ENCODE assay signal across 21 cellular contexts in genomic region chr4:122766950-122767349, GRCh38. TPM values are rescaled to one million over a fixed set of nuclear protein-coding genes. Genes with fewer than 3 reads are reported as not detected.
DNase-seq lines count a peak whose midpoint lies in the region; ATAC-seq, FAIRE-seq and TF ChIP-seq lines count a peak whose summit lies in the region.
"Had no signal": no experiment of that assay in that cellular context is flagged by ENCODE, and none has a peak within 500 bp of the region (broad histone marks: within the 10 kb centered on the region; RNA-seq: fewer than 3 reads in every experiment).

No MANE protein-coding gene starts in this region.

- DNase-seq in mammary epithelial cell, result no peak
- no peak for DNase-seq in breast epithelium (ENCODE audit: low spot score in 2 of 2)
- DNase-seq in K562 (ENCODE audit: extremely low read depth in 1 of 4, low spot score in 3 of 4), result peak in 3 of 4 experiments; percentile 24 to 83 (median 49)
- peak; percentile 74 for DNase-seq in HepG2 (ENCODE audit: low spot score)
- DNase-seq in stimulated activated naive B cell treated with anti-CD40 and anti-IgM and Interleukin-4, amounts not matched to agents 10 μg/mL and 1 μg/mL and 100 μg/mL, for 72 hours, result no peak
- DNase-seq in NK-92 treated with Interleukin-12 subunit alpha and Interleukin-12 subunit beta, amount 100 ng/mL, for 24 hours (lab: John Stamatoyannopoulos, UW), result no peak
- no peak for DNase-seq in amygdala (lab: John Stamatoyannopoulos, UW)
- DNase-seq: 8988T; CD4-positive, CD25-positive, alpha-beta regulatory T cell; COR-L47; HCEC 1CT; NCI-H1092; NCI-H1436 treated with DMSO at 0.1 percent for 48 hours; NCI-H2029; NCI-H345; NCI-H524 treated with DMSO at 0.1 percent for 48 hours; PC-3; SJCRH30 had no signal

- no peaks in the 10 kb centered on the region for H3K9me3 ChIP-seq in mammary epithelial cell (replicated peaks; ENCODE audit: insufficient read depth, low read length)
- no peaks in the 10 kb centered on the region for H3K9me3 ChIP-seq in breast epithelium
- H3K9me3 ChIP-seq in K562 (replicated peaks; ENCODE audit: control insufficient read depth, insufficient read depth, low read depth, low read length), result no peaks in the 10 kb centered on the region
- no peaks in the 10 kb centered on the region for H3K9me3 ChIP-seq in HepG2 (ENCODE audit: low read length)
- H3K9me3 ChIP-seq: SJCRH30 had no signal

- POLR2A ChIA-PET in K562 (lab: Yijun Ruan, JAX), result interaction anchor here (0.7 to 4.5 kb wide), 3 partner anchors 10 to 156 kb away, joined by 3 to 13 read pairs (median 4); partner anchors contain the start of gene NUDT6
- POLR2A ChIA-PET in HepG2 (lab: Yijun Ruan, JAX), result no interaction called here

- peak overlapping the region; percentile 28 for H3K27ac Mint-ChIP-seq in stimulated activated naive B cell treated with anti-CD40 and anti-IgM and Interleukin-4, amounts not matched to agents 10 μg/mL and 1 μg/mL and 100 μg/mL, for 72 hours
- H3K27ac Mint-ChIP-seq: B cell; CD4-positive, CD25-positive, alpha-beta regulatory T cell had no signal

- FAIRE-seq in K562 (lab: Jason Lieb, UNC) (peak; percentile 87), HepG2 (lab: Jason Lieb, UNC) (peak; percentile 12)
- FAIRE-seq: G401.6 had no signal

- peaks cover 11 to 21% of the 10 kb centered on the region in 2 donors for H3K4me1 Mint-ChIP-seq in stimulated activated naive B cell treated with anti-CD40 and anti-IgM and Interleukin-4, amounts not matched to agents 10 μg/mL and 1 μg/mL and 100 μg/mL, for 72 hours

- H3K27ac ChIP-seq in mammary epithelial cell (ENCODE audit: insufficient read depth, low read depth, low read length), result no peak overlapping the region
- no peak overlapping the region for H3K27ac ChIP-seq in breast epithelium
- peak overlapping the region; percentile 63 for H3K27ac ChIP-seq in K562 (ENCODE audit: extremely low read depth, low read depth, low read length)
- peak overlapping the region; percentile 54 for H3K27ac ChIP-seq in HepG2 (ENCODE audit: extremely low read length, insufficient read depth, low read length)
- H3K27ac ChIP-seq: SJCRH30 had no signal

- peak; percentile 72 for ATAC-seq in K562
- ATAC-seq in HepG2, result peak; percentile 99
- no peak for ATAC-seq in stimulated activated naive B cell treated with anti-CD40 and anti-IgM and Interleukin-4, amounts not matched to agents 10 μg/mL and 1 μg/mL and 100 μg/mL, for 72 hours (replicated peaks)
- ATAC-seq in HG02852 (IDR thresholded peaks at IDR 0.05; ENCODE audit: unreplicated experiment), result no peak
- ATAC-seq: PC-3 had no signal

- H3K36me3 ChIP-seq in mammary epithelial cell (ENCODE audit: insufficient read depth, low read length), result no peaks in the 10 kb centered on the region
- no peaks in the 10 kb centered on the region for H3K36me3 ChIP-seq in breast epithelium
- no peaks in the 10 kb centered on the region for H3K36me3 ChIP-seq in K562 (ENCODE audit: control insufficient read depth, insufficient read depth, low read length)
- H3K36me3 ChIP-seq in HepG2 (replicated peaks in 1 of 2; ENCODE audit: control insufficient read depth in 1 of 2, insufficient read depth in 2 of 2, low read length in 2 of 2), result no peaks in the 10 kb centered on the region
- H3K36me3 ChIP-seq: SJCRH30 had no signal

- TF ChIP-seq CTCF in mammary epithelial cell (conservative IDR thresholded peaks at IDR 0.05 in 1 of 2, IDR thresholded peaks at IDR 0.05 in 1 of 2; ENCODE audit: extremely low read depth in 1 of 2, insufficient read depth in 1 of 2, low read depth in 1 of 2, low read length in 2 of 2) (no peak), breast epithelium (IDR thresholded peaks at IDR 0.05) (no peak), K562 (IDR thresholded peaks at IDR 0.05 in 2 of 3, conservative IDR thresholded peaks at IDR 0.05 in 1 of 3; ENCODE audit: insufficient read depth in 2 of 3, low read depth in 1 of 3, low read length in 3 of 3) (no peak), HepG2 (CRISPR knock-in tag; IDR thresholded peaks at IDR 0.05) (no peak)

- CTCF ChIA-PET in mammary epithelial cell (lab: Charles Lee; ENCODE audit: low non-redundant PET), result no interaction called here
- CTCF ChIA-PET in K562 (lab: Yijun Ruan, JAX; ENCODE audit: low intra/inter-chr PET ratio), result interaction anchor here (0.6 kb wide), 1 partner anchor 8 kb away, joined by 4 read pairs; no protein-coding TSS in a partner anchor
- CTCF ChIA-PET in HepG2 (lab: Yijun Ruan, JAX; ENCODE audit: low intra/inter-chr PET ratio, low total read pairs), result no interaction called here

- H3K36me3 Mint-ChIP-seq in stimulated activated naive B cell treated with anti-CD40 and anti-IgM and Interleukin-4, amounts not matched to agents 10 μg/mL and 1 μg/mL and 100 μg/mL, for 72 hours, result no peaks in the 10 kb centered on the region
- H3K36me3 Mint-ChIP-seq: CD4-positive, CD25-positive, alpha-beta regulatory T cell had no signal

- H3K27me3 Mint-ChIP-seq in stimulated activated naive B cell treated with anti-CD40 and anti-IgM and Interleukin-4, amounts not matched to agents 10 μg/mL and 1 μg/mL and 100 μg/mL, for 72 hours, result peaks cover 0 to 4% of the 10 kb centered on the region in 2 donors

- in situ Hi-C loops in mammary epithelial cell (cut with MboI; ENCODE audit: low sequenced_read_pairs in 2 of 2), result loop anchor here in 1 of 2 donors (10.0 kb wide), 1 partner anchor 58 kb away; the partner anchor contains the start of gene FGF2
- in situ Hi-C loops in K562 (cut with MboI), result no loop called here
- in situ Hi-C loops in HepG2 (cut with HindIII; ENCODE audit: extremely low pct_ligation_motif_present, low pct_unique_long_range_greater_than_20kb), result loop anchor here (25.0 kb wide), 1 partner anchor 1345 kb away; no protein-coding TSS in a partner anchor

- peak; percentile 73; the same call in 1 of the 2 replicates for TF ChIP-seq EP300 in K562 (IDR thresholded peaks at IDR 0.05; ENCODE audit: low read length)
- peak in 1 of 2 experiments; percentile 86; a peak in 2 of 4 replicates for TF ChIP-seq EP300 in HepG2 (IDR thresholded peaks at IDR 0.05; ENCODE audit: low read depth in 2 of 2, low read length in 2 of 2)
- TF ChIP-seq EP300 in HepG2 (CRISPR knock-in tag; IDR thresholded peaks at IDR 0.05; ENCODE audit: borderline replicate concordance), result peak; percentile 71; the same call in 1 of the 2 replicates

- no peaks in the 10 kb centered on the region for H4K20me1 ChIP-seq in mammary epithelial cell (ENCODE audit: insufficient read depth, low read length)
- no peaks in the 10 kb centered on the region for H4K20me1 ChIP-seq in K562 (replicated peaks; ENCODE audit: control insufficient read depth, insufficient read depth, low read length)
- H4K20me1 ChIP-seq in HepG2 (ENCODE audit: insufficient read depth, low read length), result no peaks in the 10 kb centered on the region

- H3K4me1 ChIP-seq in mammary epithelial cell (ENCODE audit: insufficient read depth, low read length), result peaks cover 23% of the 10 kb centered on the region
- no peaks in the 10 kb centered on the region for H3K4me1 ChIP-seq in breast epithelium
- H3K4me1 ChIP-seq in K562 (replicated peaks in 1 of 2; ENCODE audit: control insufficient read depth in 2 of 2, insufficient read depth in 2 of 2, low read length in 2 of 2), result peaks cover 10 to 42% of the 10 kb centered on the region in 2 experiments; a peak in 3 of 5 replicates
- H3K4me1 ChIP-seq in HepG2 (ENCODE audit: insufficient read depth, low read length), result peaks cover 65% of the 10 kb centered on the region
- H3K4me1 ChIP-seq: SJCRH30 had no signal

- TF ChIP-seq POLR2A in breast epithelium (IDR thresholded peaks at IDR 0.05) (no peak), K562 (conservative IDR thresholded peaks at IDR 0.05) (no peak), HepG2 (IDR thresholded peaks at IDR 0.05; ENCODE audit: insufficient read depth in 1 of 2, low read depth in 2 of 2, low read length in 2 of 2) (no peak)

- no peak overlapping the region for H3K4me2 ChIP-seq in mammary epithelial cell (ENCODE audit: insufficient read depth, low read depth, low read length)
- H3K4me2 ChIP-seq in K562 (ENCODE audit: insufficient read depth, low read length), result peak overlapping the region; percentile 25
- peak overlapping the region; percentile 57 for H3K4me2 ChIP-seq in HepG2 (ENCODE audit: low read depth, low read length)

- TF ChIP-seq RAD21 in K562 (CRISPR knock-in tag; conservative IDR thresholded peaks at IDR 0.05 in 1 of 2, IDR thresholded peaks at IDR 0.05 in 1 of 2), result no peak
- no peak for TF ChIP-seq RAD21 in HepG2 (CRISPR knock-in tag; IDR thresholded peaks at IDR 0.05)

- dilution Hi-C loops in mammary epithelial cell (cut with HindIII; ENCODE audit: low sequenced_read_pairs), result loop anchor here (25.0 kb wide), 1 partner anchor 145 kb away; the partner anchor contains the start of gene NUDT6

- no peaks in the 10 kb centered on the region for H3K9me3 Mint-ChIP-seq in stimulated activated naive B cell treated with anti-CD40 and anti-IgM and Interleukin-4, amounts not matched to agents 10 μg/mL and 1 μg/mL and 100 μg/mL, for 72 hours
- H3K9me3 Mint-ChIP-seq: CD4-positive, CD25-positive, alpha-beta regulatory T cell had no signal

- 84% methylated on average over 2 of the region's 2 CpGs for WGBS in mammary epithelial cell (ENCODE audit: low coverage, missing lambda C conversion rate)
- 0% methylated on average over 2 of the region's 2 CpGs for WGBS in K562 (ENCODE audit: insufficient coverage, low coverage, missing lambda C conversion rate)
- 0% methylated on average over 2 of the region's 2 CpGs for WGBS in HepG2 (ENCODE audit: low lambda C conversion rate)

- intact Hi-C loops in mammary epithelial cell (cut with micrococcal nuclease) (no loop called here), breast epithelium (cut with DNase I; ENCODE audit: low total_unique reads) (loop anchor here (10.0 kb wide), 1 partner anchor 612 kb away; the partner anchor contains the start of gene BLTP1), K562 (cut with micrococcal nuclease) (no loop called here), HepG2 (cut with micrococcal nuclease; ENCODE audit: unreplicated experiment) (loop anchor here (10.0 kb wide), 1 partner anchor 298 kb away; no protein-coding TSS in a partner anchor)

- H3K4me3 Mint-ChIP-seq in stimulated activated naive B cell treated with anti-CD40 and anti-IgM and Interleukin-4, amounts not matched to agents 10 μg/mL and 1 μg/mL and 100 μg/mL, for 72 hours, result no peak overlapping the region
- H3K4me3 Mint-ChIP-seq: B cell; CD4-positive, CD25-positive, alpha-beta regulatory T cell had no signal

- no peaks in the 10 kb centered on the region for H3K9me1 ChIP-seq in K562 (ENCODE audit: control insufficient read depth, insufficient read depth, low read length)

- H3K27me3 ChIP-seq in mammary epithelial cell (ENCODE audit: insufficient read depth, low read length), result no peaks in the 10 kb centered on the region
- no peaks in the 10 kb centered on the region for H3K27me3 ChIP-seq in breast epithelium
- no peaks in the 10 kb centered on the region for H3K27me3 ChIP-seq in K562 (ENCODE audit: control insufficient read depth in 2 of 2, insufficient read depth in 2 of 2, low read length in 2 of 2)
- no peaks in the 10 kb centered on the region for H3K27me3 ChIP-seq in HepG2 (ENCODE audit: control insufficient read depth in 1 of 2, insufficient read depth in 2 of 2, low read length in 2 of 2)
- H3K27me3 ChIP-seq: SJCRH30 had no signal

- H3K9ac ChIP-seq in mammary epithelial cell (ENCODE audit: insufficient read depth, low read length) (no peak overlapping the region), K562 (ENCODE audit: insufficient read depth in 1 of 2, low read depth in 2 of 2, low read length in 2 of 2) (peak overlapping the region; percentile 4 to 23; a peak in 2 of 4 replicates), HepG2 (ENCODE audit: insufficient read depth, low read depth, low read length) (no peak overlapping the region)

- H2AFZ ChIP-seq in mammary epithelial cell (ENCODE audit: low read depth, low read length) (peak overlapping the region; percentile 17), K562 (ENCODE audit: low read depth, low read length) (peak overlapping the region; percentile 63), HepG2 (ENCODE audit: low read length) (no peak overlapping the region)

- no TSS peak for BruUV-seq in mammary epithelial cell (replicated peaks; lab: Mats Ljungman, UMichigan)
- BruUV-seq in K562 (replicated peaks; lab: Mats Ljungman, UMichigan), result no TSS peak
- no TSS peak for BruUV-seq in HepG2 (replicated peaks; lab: Mats Ljungman, UMichigan)

- no peak overlapping the region for H3K4me3 ChIP-seq in mammary epithelial cell (replicated peaks in 1 of 3; ENCODE audit: insufficient read depth in 1 of 3, low read depth in 2 of 3, low read length in 3 of 3)
- no peak overlapping the region for H3K4me3 ChIP-seq in breast epithelium
- H3K4me3 ChIP-seq in K562, result no peak overlapping the region
- no peak overlapping the region for H3K4me3 ChIP-seq in HepG2 (replicated peaks in 1 of 3; ENCODE audit: insufficient read depth in 1 of 3, low read depth in 2 of 3, low read length in 3 of 3)
- H3K4me3 ChIP-seq: SJCRH30 had no signal

- H3K79me2 ChIP-seq in mammary epithelial cell (ENCODE audit: insufficient read depth, low read length), result no peaks in the 10 kb centered on the region
- no peaks in the 10 kb centered on the region for H3K79me2 ChIP-seq in K562 (ENCODE audit: control insufficient read depth, insufficient read depth, low read length)
- H3K79me2 ChIP-seq in HepG2 (ENCODE audit: insufficient read depth, low read length), result no peaks in the 10 kb centered on the region

RNA-seq across cellular contexts. Expression of gene BBS12, which starts 34.4 kb away (rescaled TPM):
- total RNA-seq in mammary epithelial cell (10 to 100 TPM in 1 of 2 donors, 1 to 10 TPM in 1; 4.3 to 13.0 TPM), breast epithelium (10 to 100 TPM in 1 of 3 donors, 1 to 10 TPM in 2; 2.7 to 15.2 (median 5.6) TPM), K562 (2014; rRNA removed) (2.7 and 2.9 TPM in 2 replicates), K562 (2014; rRNA removed; fragmentation: Illumina TruSeq; extraction: Trizol) (4.4 and 4.8 TPM in 2 replicates), K562 (2015; rRNA removed; fragmentation: Illumina TruSeq; extraction: Trizol) (5.3 and 5.5 TPM in 2 replicates), K562 (2021) (3.0 and 3.1 TPM in 2 replicates), HepG2 (2016; rRNA removed; fragmentation: Illumina TruSeq; extraction: Trizol) (1.7 and 2.1 TPM in 2 replicates)
- polyA plus RNA-seq in mammary epithelial cell (2.6 TPM), K562 (2011; rRNA removed) (2.5 and 2.8 TPM in 2 replicates), K562 (2014; fragmentation: Illumina TruSeq; extraction: Trizol) (3.3 and 3.5 TPM in 2 replicates), K562 (2014; fragmentation: Nextera tagmentation; extraction: Ambion mirVana) (1 to 10 TPM; 5.1 to 6.5 TPM), K562 (2014; rRNA removed) (2.1 and 3.2 TPM in 2 replicates), HepG2 (2011; rRNA removed) (0.29 and 0.32 TPM in 2 replicates)
- 1.0 TPM for polyA minus RNA-seq in mammary epithelial cell
- 2.4 and 7.3 TPM in 2 replicates for total RNA-seq in K562 (2011; cell fraction: chromatin; rRNA removed; ENCODE audit: low replicate concordance)
- 1.8 and 2.3 TPM in 2 replicates for total RNA-seq in K562 (2011; cell fraction: nucleolus; rRNA removed)
- 2.2 and 3.2 TPM in 2 replicates for total RNA-seq in K562 (2011; cell fraction: nucleoplasm; rRNA removed)
- polyA plus RNA-seq in K562 (2011; cell fraction: cytosol; rRNA removed), result 1.1 and 1.5 TPM in 2 replicates
- 1.0 and 2.5 TPM in 2 replicates for polyA plus RNA-seq in K562 (2011; cell fraction: nucleus; rRNA removed)
- 3.3 and 5.8 TPM in 2 replicates for polyA plus RNA-seq in K562 (2012)
- 4.7 and 5.5 TPM in 2 replicates for polyA minus RNA-seq in K562 (2011; rRNA and poly(A)+ RNA removed)
- polyA minus RNA-seq in K562 (2011; cell fraction: cytosol; rRNA and poly(A)+ RNA removed), result 2.0 and 2.6 TPM in 2 replicates
- polyA minus RNA-seq in K562 (2011; cell fraction: nucleus; rRNA and poly(A)+ RNA removed), result 3.2 and 8.6 TPM in 2 replicates
- 0.18 and 0.20 TPM in 2 replicates for total RNA-seq in HepG2 (2016; cell fraction: cytosol; rRNA removed; fragmentation: Illumina TruSeq; extraction: Trizol; ENCODE audit: low read depth)
- total RNA-seq in HepG2 (2016; cell fraction: insoluble cytoplasmic fraction; rRNA removed; fragmentation: Illumina TruSeq; extraction: Trizol), result 1.5 and 2.4 TPM in 2 replicates
- 0.90 TPM in 2 replicates for total RNA-seq in HepG2 (2016; cell fraction: membrane; rRNA removed; fragmentation: Illumina TruSeq; extraction: Trizol)
- 1.0 and 1.2 TPM in 2 replicates for total RNA-seq in HepG2 (2016; cell fraction: nucleus; rRNA removed; fragmentation: Illumina TruSeq; extraction: Trizol)
- 0.17 and 0.35 TPM in 2 replicates for polyA plus RNA-seq in HepG2 (2011; cell fraction: cytosol; rRNA removed)
- polyA plus RNA-seq in HepG2 (2011; cell fraction: nucleus; rRNA removed), result 0.18 and 0.29 TPM in 2 replicates
- 1.0 and 1.5 TPM in 2 replicates for polyA plus RNA-seq in HepG2 (2012)
- polyA plus RNA-seq in HepG2 (2016; cell fraction: cytosol; fragmentation: Illumina TruSeq; extraction: Trizol; ENCODE audit: low read depth), result 0.08 and 0.09 TPM in 2 replicates
- polyA plus RNA-seq in HepG2 (2016; cell fraction: insoluble cytoplasmic fraction; fragmentation: Illumina TruSeq; extraction: Trizol; ENCODE audit: low read depth), result 1.3 and 1.6 TPM in 2 replicates
- 0.26 and 0.31 TPM in 2 replicates for polyA plus RNA-seq in HepG2 (2016; cell fraction: membrane; fragmentation: Illumina TruSeq; extraction: Trizol; ENCODE audit: low read depth)
- 0.57 and 1.1 TPM in 2 replicates for polyA plus RNA-seq in HepG2 (2016; cell fraction: nucleus; fragmentation: Illumina TruSeq; extraction: Trizol; ENCODE audit: insufficient read depth, low read depth)
- polyA minus RNA-seq in HepG2 (2011; rRNA and poly(A)+ RNA removed; ENCODE audit: low replicate concordance), result 0.24 and 0.77 TPM in 2 replicates
- polyA minus RNA-seq in HepG2 (2011; cell fraction: cytosol; rRNA and poly(A)+ RNA removed), result 0.79 and 0.89 TPM in 2 replicates
- polyA minus RNA-seq in HepG2 (2011; cell fraction: nucleus; rRNA and poly(A)+ RNA removed), result 2.3 and 4.0 TPM in 2 replicates

RNA-seq across cellular contexts. Expression of gene FGF2, which starts 59.7 kb away (rescaled TPM):
- 10 to 100 TPM; 17.3 to 30.6 TPM for total RNA-seq in mammary epithelial cell
- polyA plus RNA-seq in mammary epithelial cell, result 3.7 TPM
- 7.7 TPM for polyA minus RNA-seq in mammary epithelial cell
- 10 to 100 TPM; 21.6 to 53.6 (median 33.0) TPM for total RNA-seq in breast epithelium
- 4.9 and 13.3 TPM in 2 replicates for total RNA-seq in K562 (2011; cell fraction: chromatin; rRNA removed; ENCODE audit: low replicate concordance)
- total RNA-seq in K562 (2011; cell fraction: nucleolus; rRNA removed), result 2.0 and 3.2 TPM in 2 replicates
- total RNA-seq in K562 (2011; cell fraction: nucleoplasm; rRNA removed), result 8.3 and 20.0 TPM in 2 replicates
- 5.1 and 7.2 TPM in 2 replicates for total RNA-seq in K562 (2014; rRNA removed)
- 11.9 and 13.5 TPM in 2 replicates for total RNA-seq in K562 (2014; rRNA removed; fragmentation: Illumina TruSeq; extraction: Trizol)
- total RNA-seq in K562 (2015; rRNA removed; fragmentation: Illumina TruSeq; extraction: Trizol), result 9.1 and 10.8 TPM in 2 replicates
- 16.4 and 19.4 TPM in 2 replicates for total RNA-seq in K562 (2021)
- 7.9 and 15.1 TPM in 2 replicates for polyA plus RNA-seq in K562 (2011; rRNA removed)
- 2.6 and 4.0 TPM in 2 replicates for polyA plus RNA-seq in K562 (2011; cell fraction: cytosol; rRNA removed)
- polyA plus RNA-seq in K562 (2011; cell fraction: nucleus; rRNA removed), result 4.9 and 6.5 TPM in 2 replicates
- 6.8 and 7.1 TPM in 2 replicates for polyA plus RNA-seq in K562 (2012)
- polyA plus RNA-seq in K562 (2014; fragmentation: Illumina TruSeq; extraction: Trizol), result 8.3 and 9.2 TPM in 2 replicates
- 1 to 10 TPM; 2.5 to 2.6 TPM for polyA plus RNA-seq in K562 (2014; fragmentation: Nextera tagmentation; extraction: Ambion mirVana)
- 7.8 and 8.1 TPM in 2 replicates for polyA plus RNA-seq in K562 (2014; rRNA removed)
- 11.7 and 16.9 TPM in 2 replicates for polyA minus RNA-seq in K562 (2011; rRNA and poly(A)+ RNA removed)
- polyA minus RNA-seq in K562 (2011; cell fraction: cytosol; rRNA and poly(A)+ RNA removed), result 4.3 and 7.2 TPM in 2 replicates
- polyA minus RNA-seq in K562 (2011; cell fraction: nucleus; rRNA and poly(A)+ RNA removed), result 5.8 and 9.7 TPM in 2 replicates
- total RNA-seq in HepG2 (2016; rRNA removed; fragmentation: Illumina TruSeq; extraction: Trizol), result 0.02 and 0.04 TPM in 2 replicates
- not detected in 2 replicates for total RNA-seq in HepG2 (2016; cell fraction: cytosol; rRNA removed; fragmentation: Illumina TruSeq; extraction: Trizol; ENCODE audit: low read depth)
- total RNA-seq in HepG2 (2016; cell fraction: insoluble cytoplasmic fraction; rRNA removed; fragmentation: Illumina TruSeq; extraction: Trizol), result 0.02 and 0.03 TPM in 2 replicates
- total RNA-seq in HepG2 (2016; cell fraction: membrane; rRNA removed; fragmentation: Illumina TruSeq; extraction: Trizol), result 0.03 TPM in 1 of 2 replicates, not detected in the other
- total RNA-seq in HepG2 (2016; cell fraction: nucleus; rRNA removed; fragmentation: Illumina TruSeq; extraction: Trizol), result 0.09 TPM in 1 of 2 replicates, not detected in the other
- polyA plus RNA-seq in HepG2 (2011; rRNA removed), result 0.01 TPM in 2 replicates
- polyA plus RNA-seq in HepG2 (2011; cell fraction: cytosol; rRNA removed), result 0.01 and 0.03 TPM in 2 replicates
- not detected in 2 replicates for polyA plus RNA-seq in HepG2 (2011; cell fraction: nucleus; rRNA removed)
- polyA plus RNA-seq in HepG2 (2012), result 0.03 TPM in 1 of 2 replicates, not detected in the other
- not detected in 2 replicates for polyA plus RNA-seq in HepG2 (2016; cell fraction: cytosol; fragmentation: Illumina TruSeq; extraction: Trizol; ENCODE audit: low read depth)
- polyA plus RNA-seq in HepG2 (2016; cell fraction: insoluble cytoplasmic fraction; fragmentation: Illumina TruSeq; extraction: Trizol; ENCODE audit: low read depth), result 0.11 TPM in 1 of 2 replicates, not detected in the other
- polyA plus RNA-seq in HepG2 (2016; cell fraction: membrane; fragmentation: Illumina TruSeq; extraction: Trizol; ENCODE audit: low read depth), result not detected in 2 replicates
- polyA plus RNA-seq in HepG2 (2016; cell fraction: nucleus; fragmentation: Illumina TruSeq; extraction: Trizol; ENCODE audit: insufficient read depth, low read depth), result 0.07 TPM in 1 of 2 replicates, not detected in the other
- 0.06 and 4.7 TPM in 2 replicates for polyA minus RNA-seq in HepG2 (2011; rRNA and poly(A)+ RNA removed; ENCODE audit: low replicate concordance)
- not detected in 2 replicates for polyA minus RNA-seq in HepG2 (2011; cell fraction: cytosol; rRNA and poly(A)+ RNA removed)
- 0.12 TPM in 1 of 2 replicates, not detected in the other for polyA minus RNA-seq in HepG2 (2011; cell fraction: nucleus; rRNA and poly(A)+ RNA removed)
- total RNA-seq: B cell; CD4-positive, CD25-positive, alpha-beta regulatory T cell had no signal
- polyA plus RNA-seq: CD4-positive, CD25-positive, alpha-beta regulatory T cell had no signal

Comparison
In these comparisons a context has a peak if more than half of its experiments do, and no peak if none do; other contexts are left out.
1. intact Hi-C loops: an anchor here in breast epithelium (10.0 kb wide) and HepG2 (10.0 kb wide); none called in mammary epithelial cell and K562.
2. DNase-seq: peak in K562 (3 of 4) and HepG2 (single experiment); none in mammary epithelial cell (single experiment), breast epithelium (0 of 2), stimulated activated naive B cell treated with anti-CD40 and anti-IgM and Interleukin-4, amounts not matched to agents 10 μg/mL and 1 μg/mL and 100 μg/mL, for 72 hours (single experiment), NK-92 treated with Interleukin-12 subunit alpha and Interleukin-12 subunit beta, amount 100 ng/mL, for 24 hours (single experiment) and amygdala (0 of 56).
3. H3K27ac ChIP-seq: peak in K562 (single experiment) and HepG2 (single experiment); none in mammary epithelial cell (single experiment) and breast epithelium (0 of 2).
4. H3K9ac ChIP-seq: peak in K562 (2 of 2); none in mammary epithelial cell (single experiment) and HepG2 (single experiment).
5. ATAC-seq: peak in K562 (single experiment) and HepG2 (single experiment); none in stimulated activated naive B cell treated with anti-CD40 and anti-IgM and Interleukin-4, amounts not matched to agents 10 μg/mL and 1 μg/mL and 100 μg/mL, for 72 hours (0 of 2) and HG02852 (single experiment).